In the genomic region with DNA sequence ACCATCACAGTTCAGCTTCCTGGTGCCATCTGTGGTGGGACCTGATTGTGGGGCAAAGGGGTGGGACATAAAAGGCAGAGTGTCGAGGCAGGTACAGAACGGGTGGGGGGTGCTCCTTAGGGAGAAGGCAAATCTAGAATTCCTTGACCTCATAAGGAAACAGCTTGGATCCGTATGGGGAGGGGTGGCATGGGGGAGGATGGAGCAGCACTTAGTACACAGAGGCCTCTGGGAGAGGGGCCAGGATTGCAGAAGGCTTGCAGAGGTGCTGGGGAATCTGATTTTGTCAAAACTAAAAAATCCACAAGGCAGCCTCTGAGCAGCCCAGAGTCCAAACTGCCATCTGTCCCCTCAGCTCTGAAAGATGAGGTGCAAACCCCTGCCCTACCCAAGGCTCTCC, we compare ENCODE assay signal across 12 cellular contexts. TPM values are rescaled to one million over a fixed set of nuclear protein-coding genes. Genes with fewer than 3 reads are reported as not detected.
DNase-seq lines count a peak whose midpoint lies in the region; ATAC-seq and TF ChIP-seq lines count a peak whose summit lies in the region.
"Had no signal": no experiment of that assay in that cellular context is flagged by ENCODE, and none has a peak within 500 bp of the region (broad histone marks: within the 10 kb centered on the region; RNA-seq: fewer than 3 reads in every experiment).

No MANE protein-coding gene starts in this region.

- no peak for TF ChIP-seq EP300 in esophagus muscularis mucosa (IDR thresholded peaks at IDR 0.05)

- peak overlapping the region; percentile 91 for H3K27ac Mint-ChIP-seq in activated CD4-positive, alpha-beta T cell treated with anti-CD3 and anti-CD28 coated beads, Interleukin-2, amount 10 ng/mL, durations not matched to agents 7 days and 5 days
- peak overlapping the region; percentile 51 for H3K27ac Mint-ChIP-seq in T-helper 17 cell
- H3K27ac Mint-ChIP-seq: activated B cell treated with CpG ODN at 0.5 μM for 24 hours had no signal

- TF ChIP-seq CTCF in esophagus muscularis mucosa (IDR thresholded peaks at IDR 0.05), result no peak

- CTCF ChIA-PET in activated CD4-positive, alpha-beta T cell treated with anti-CD3 and anti-CD28 coated beads, Interleukin-2, amount 10 ng/mL, durations not matched to agents 7 days and 5 days (lab: Charles Lee), result no interaction called here

- TF ChIP-seq POLR2A in esophagus muscularis mucosa (IDR thresholded peaks at IDR 0.05; ENCODE audit: low read depth), result no peak

- ATAC-seq in T-helper 17 cell, result no peak
- no peak for ATAC-seq in GM18502 (IDR thresholded peaks at IDR 0.05; ENCODE audit: poor library complexity, unreplicated experiment)
- ATAC-seq in GM21381 (IDR thresholded peaks at IDR 0.05; ENCODE audit: unreplicated experiment), result no peak
- ATAC-seq: SK-N-SH treated with all-trans-retinoic acid at 6 μM for 48 hours had no signal

- H3K36me3 Mint-ChIP-seq in activated CD4-positive, alpha-beta T cell treated with anti-CD3 and anti-CD28 coated beads, Interleukin-2, amount 10 ng/mL, durations not matched to agents 7 days and 5 days (ENCODE audit: low read depth), result peaks cover 9% of the 10 kb centered on the region
- no peaks in the 10 kb centered on the region for H3K36me3 Mint-ChIP-seq in T-helper 17 cell (ENCODE audit: low read depth)
- H3K36me3 Mint-ChIP-seq: naive B cell had no signal

- H3K27ac ChIP-seq in esophagus muscularis mucosa (replicated peaks in 1 of 4) (peak overlapping the region; percentile 96 to 97 (median 97)), stomach smooth muscle (ENCODE audit: low read length) (peak overlapping the region; percentile 97)

- 66% methylated on average over 3 of the region's 3 CpGs for WGBS in esophagus muscularis mucosa

- peak overlapping the region; percentile 78 for H3K9ac ChIP-seq in stomach smooth muscle (ENCODE audit: low read length in 2 of 2)

- DNase-seq in activated CD4-positive, alpha-beta T cell treated with anti-CD3 and anti-CD28 coated beads, Interleukin-2, amount 10 ng/mL, durations not matched to agents 7 days and 5 days, result no peak
- no peak for DNase-seq in activated CD4-positive, alpha-beta T cell treated with anti-CD3 and anti-CD28 coated beads, Interleukin-2, amount 50 U/mL, for 1 hour
- DNase-seq in T-helper 17 cell (no peak), esophagus muscularis mucosa (ENCODE audit: extremely low spot score) (no peak), occipital lobe (lab: John Stamatoyannopoulos, UW) (no peak)
- DNase-seq: activated B cell treated with CpG ODN at 0.5 μM for 24 hours, naive B cell, NCI-H2171 treated with DMSO at 0.1 percent for 48 hours had no signal

- peaks cover 38% of the 10 kb centered on the region for H3K4me1 Mint-ChIP-seq in activated CD4-positive, alpha-beta T cell treated with anti-CD3 and anti-CD28 coated beads, Interleukin-2, amount 10 ng/mL, durations not matched to agents 7 days and 5 days
- H3K4me1 Mint-ChIP-seq in T-helper 17 cell, result peaks cover 12% of the 10 kb centered on the region

- H3K4me1 ChIP-seq in esophagus muscularis mucosa (peaks cover 19 to 58% (median 46%) of the 10 kb centered on the region in 4 donors), stomach smooth muscle (ENCODE audit: control insufficient read depth, insufficient read depth, low read length) (peaks cover 39% of the 10 kb centered on the region)

- H3K9me3 ChIP-seq in T-helper 17 cell (ENCODE audit: control insufficient read depth, low read length, poor library complexity, severe bottlenecking) (no peaks in the 10 kb centered on the region), esophagus muscularis mucosa (no peaks in the 10 kb centered on the region), stomach smooth muscle (ENCODE audit: control insufficient read depth in 2 of 2, low read length in 2 of 2) (no peaks in the 10 kb centered on the region)

- intact Hi-C loops in esophagus muscularis mucosa (cut with DNase I), result no loop called here

- H3K36me3 ChIP-seq in esophagus muscularis mucosa, result peaks cover 0 to 13% (median 7%) of the 10 kb centered on the region in 4 donors
- peaks cover 2 to 11% of the 10 kb centered on the region in 2 donors for H3K36me3 ChIP-seq in stomach smooth muscle (ENCODE audit: control insufficient read depth in 2 of 2, insufficient read depth in 2 of 2, low read length in 2 of 2)

- no peaks in the 10 kb centered on the region for H3K27me3 Mint-ChIP-seq in activated CD4-positive, alpha-beta T cell treated with anti-CD3 and anti-CD28 coated beads, Interleukin-2, amount 10 ng/mL, durations not matched to agents 7 days and 5 days
- H3K27me3 Mint-ChIP-seq in T-helper 17 cell, result no peaks in the 10 kb centered on the region
- H3K27me3 Mint-ChIP-seq: activated B cell treated with CpG ODN at 0.5 μM for 24 hours, naive B cell had no signal

- H3K4me3 ChIP-seq in esophagus muscularis mucosa (peak overlapping the region in 3 of 4 donors; percentile 55 to 66 (median 56)), stomach smooth muscle (ENCODE audit: low read length in 2 of 2) (peak overlapping the region in 1 of 2 donors; percentile 35)

- POLR2A ChIA-PET in activated CD4-positive, alpha-beta T cell treated with anti-CD3 and anti-CD28 coated beads, Interleukin-2, amount 10 ng/mL, durations not matched to agents 7 days and 5 days (lab: Charles Lee), result no interaction called here

- H3K9me3 Mint-ChIP-seq in activated CD4-positive, alpha-beta T cell treated with anti-CD3 and anti-CD28 coated beads, Interleukin-2, amount 10 ng/mL, durations not matched to agents 7 days and 5 days, result no peaks in the 10 kb centered on the region
- H3K9me3 Mint-ChIP-seq: activated B cell treated with CpG ODN at 0.5 μM for 24 hours had no signal

- H3K27me3 ChIP-seq in esophagus muscularis mucosa, result no peaks in the 10 kb centered on the region
- H3K27me3 ChIP-seq in stomach smooth muscle (ENCODE audit: control insufficient read depth in 1 of 2, insufficient read depth in 2 of 2, low read length in 2 of 2), result peaks cover 0 to 8% of the 10 kb centered on the region in 2 donors

- no peak overlapping the region for H3K4me3 Mint-ChIP-seq in activated CD4-positive, alpha-beta T cell treated with anti-CD3 and anti-CD28 coated beads, Interleukin-2, amount 10 ng/mL, durations not matched to agents 7 days and 5 days
- no peak overlapping the region for H3K4me3 Mint-ChIP-seq in T-helper 17 cell
- H3K4me3 Mint-ChIP-seq: activated B cell treated with CpG ODN at 0.5 μM for 24 hours had no signal

RNA-seq across cellular contexts. Expression of a gene that starts 2.3 kb away (rescaled TPM):
- total RNA-seq in activated CD4-positive, alpha-beta T cell treated with anti-CD3 and anti-CD28 coated beads, Interleukin-2, amount 10 ng/mL, durations not matched to agents 7 days and 5 days, result 10 to 100 TPM; 52.1 to 59.9 TPM
- 100 to 1,000 TPM; 121 to 132 TPM for total RNA-seq in T-helper 17 cell
- total RNA-seq in esophagus muscularis mucosa, result 10 to 100 TPM; 37.0 to 64.7 (median 57.7) TPM
- total RNA-seq in occipital lobe, result 17.2 TPM

RNA-seq across cellular contexts. Expression of a gene that starts 2.3 kb away (rescaled TPM):
- 1,000 to 10,000 TPM; 1,440 to 1,524 TPM for total RNA-seq in activated CD4-positive, alpha-beta T cell treated with anti-CD3 and anti-CD28 coated beads, Interleukin-2, amount 10 ng/mL, durations not matched to agents 7 days and 5 days
- total RNA-seq in T-helper 17 cell, result 1,000 to 10,000 TPM; 1,780 to 2,536 TPM
- over 10,000 TPM in 3 of 4 donors, 1,000 to 10,000 TPM in 1; 8,941 to 16,544 (median 12,362) TPM for total RNA-seq in esophagus muscularis mucosa
- total RNA-seq in occipital lobe, result 73.0 TPM

RNA-seq across cellular contexts. Expression of a gene that starts 21.4 kb away (rescaled TPM):
- 1,000 to 10,000 TPM; 1,884 to 2,727 TPM for total RNA-seq in activated CD4-positive, alpha-beta T cell treated with anti-CD3 and anti-CD28 coated beads, Interleukin-2, amount 10 ng/mL, durations not matched to agents 7 days and 5 days
- total RNA-seq in T-helper 17 cell, result 1,000 to 10,000 TPM; 4,596 to 4,820 TPM
- 1,000 to 10,000 TPM; 2,150 to 7,554 (median 4,519) TPM for total RNA-seq in esophagus muscularis mucosa
- total RNA-seq in occipital lobe, result 2,213 TPM

RNA-seq across cellular contexts. Expression of a gene that starts 32.3 kb away (rescaled TPM):
- total RNA-seq in activated CD4-positive, alpha-beta T cell treated with anti-CD3 and anti-CD28 coated beads, Interleukin-2, amount 10 ng/mL, durations not matched to agents 7 days and 5 days, result 10 to 100 TPM; 21.8 to 24.3 TPM
- total RNA-seq in T-helper 17 cell (10 to 100 TPM; 20.5 to 22.6 TPM), esophagus muscularis mucosa (10 to 100 TPM; 19.9 to 24.3 (median 22.6) TPM), occipital lobe (4.4 TPM)

RNA-seq across cellular contexts. Expression of a gene that starts 34.6 kb away (rescaled TPM):
- 100 to 1,000 TPM in 1 of 2 experiments, 10 to 100 TPM in 1; 86.6 to 104 TPM for total RNA-seq in activated CD4-positive, alpha-beta T cell treated with anti-CD3 and anti-CD28 coated beads, Interleukin-2, amount 10 ng/mL, durations not matched to agents 7 days and 5 days
- total RNA-seq in T-helper 17 cell, result 10 to 100 TPM; 84.1 to 95.7 TPM
- 10 to 100 TPM; 18.6 to 43.6 (median 32.5) TPM for total RNA-seq in esophagus muscularis mucosa
- 10.9 TPM for total RNA-seq in occipital lobe

Comparison
In these comparisons a context has a peak if more than half of its experiments do, and no peak if none do; other contexts are left out.
1. RNA of a gene that starts 2.3 kb away (total RNA-seq): 8,941 to 16,544 TPM in esophagus muscularis mucosa, 1,780 to 2,536 TPM in T-helper 17 cell and 1,440 to 1,524 TPM in activated CD4-positive, alpha-beta T cell treated with anti-CD3 and anti-CD28 coated beads, Interleukin-2, amount 10 ng/mL, durations not matched to agents 7 days and 5 days; 73.0 TPM in occipital lobe (single experiment); every median in the first group is over 10 times any median in the second.